8 cellular contexts compared by ENCODE assay signal in the genomic region with DNA sequence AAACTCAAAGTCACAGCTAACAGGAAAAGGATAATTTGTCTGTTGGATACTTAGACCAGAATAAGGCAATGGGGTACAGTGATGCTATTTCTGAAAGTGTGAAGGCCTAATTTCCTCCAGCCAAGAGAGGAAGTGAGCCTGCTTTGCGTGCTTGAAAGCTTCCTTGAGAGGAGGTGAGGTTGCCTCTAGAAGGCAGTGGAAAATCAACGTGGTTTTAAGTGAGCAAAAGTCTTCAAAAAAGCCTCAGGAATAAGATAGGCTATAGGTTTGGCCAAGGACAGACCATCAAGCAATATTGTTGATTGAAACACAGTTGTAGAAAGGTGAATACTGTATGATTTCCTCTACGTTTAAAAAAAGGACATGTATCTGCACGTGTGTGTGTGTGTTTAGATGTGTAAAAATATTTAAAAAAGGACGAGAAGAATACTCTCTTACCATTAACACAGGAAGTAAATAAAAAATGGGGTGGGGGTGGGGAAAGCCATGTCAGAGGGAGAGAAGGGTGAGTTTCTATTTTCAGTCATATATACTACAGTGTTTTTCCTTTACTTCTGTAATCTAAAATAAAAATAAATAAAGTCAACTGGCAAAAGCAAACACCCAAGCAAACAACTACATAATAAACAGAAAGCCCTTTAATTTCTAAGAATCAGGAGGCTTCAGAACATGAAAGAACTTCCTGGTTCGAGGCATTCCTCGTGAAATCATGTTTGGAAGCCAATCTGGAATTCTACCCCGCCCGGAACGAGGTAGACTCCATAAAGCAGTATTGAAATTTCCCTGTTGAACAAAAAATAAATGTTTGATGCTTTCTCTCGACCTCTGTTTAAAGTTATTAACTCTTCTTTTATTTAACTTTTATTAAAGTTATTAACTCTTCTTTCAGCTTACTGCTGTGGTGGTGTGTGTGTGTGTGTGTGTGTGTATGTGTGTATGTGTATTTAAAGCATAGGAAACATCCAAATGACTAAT.
DNase-seq lines count a peak whose midpoint lies in the region; ATAC-seq, FAIRE-seq and TF ChIP-seq lines count a peak whose summit lies in the region.

No MANE protein-coding gene starts in this region.

- H3K9me3 Mint-ChIP-seq in endodermal cell (no peaks in the 10 kb centered on the region), progenitor cell of endocrine pancreas (ENCODE audit: low read depth) (no peaks in the 10 kb centered on the region)

- no peak overlapping the region for H3K4me3 ChIP-seq in endodermal cell (ENCODE audit: low read length)
- H3K4me3 ChIP-seq in SJCRH30 = no peak overlapping the region

- H3K27ac Mint-ChIP-seq in endodermal cell (peak overlapping the region; percentile 86), progenitor cell of endocrine pancreas (peak overlapping the region; percentile 89)

- peak; percentile 27 to 32 for DNase-seq in stimulated activated CD4-positive, alpha-beta T cell treated with anti-CD3 and anti-CD28 coated beads, Interleukin-2, amount 100 ng/mL, for 24 hours
- no peak for DNase-seq in stimulated activated CD4-positive, alpha-beta T cell treated with anti-CD3 and anti-CD28 coated beads, Interleukin-4, amount 100 ng/mL, for 1 hour
- DNase-seq in endodermal cell = no peak
- no peak for DNase-seq in progenitor cell of endocrine pancreas (ENCODE audit: low spot score, unreplicated experiment)
- no peak for DNase-seq in D721Med (ENCODE audit: insufficient read length, low spot score)
- no peak for DNase-seq in SJCRH30

- H3K36me3 ChIP-seq in endodermal cell (ENCODE audit: control insufficient read depth, insufficient read depth, low read length) (no peaks in the 10 kb centered on the region), SJCRH30 (no peaks in the 10 kb centered on the region)

- H3K27ac ChIP-seq in endodermal cell (ENCODE audit: low read depth, low read length) = peak overlapping the region; percentile 73
- no peak overlapping the region for H3K27ac ChIP-seq in SJCRH30

- no peak for FAIRE-seq in D721Med (lab: Jason Lieb, UNC)

- H3K9me3 ChIP-seq in endodermal cell (ENCODE audit: control insufficient read depth, low read length) (no peaks in the 10 kb centered on the region), SJCRH30 (replicated peaks) (no peaks in the 10 kb centered on the region)

- no peaks in the 10 kb centered on the region for H3K27me3 Mint-ChIP-seq in endodermal cell (ENCODE audit: insufficient read depth)
- no peaks in the 10 kb centered on the region for H3K27me3 Mint-ChIP-seq in progenitor cell of endocrine pancreas

- H3K36me3 Mint-ChIP-seq in endodermal cell (ENCODE audit: low read depth) = no peaks in the 10 kb centered on the region
- no peaks in the 10 kb centered on the region for H3K36me3 Mint-ChIP-seq in progenitor cell of endocrine pancreas (ENCODE audit: insufficient read depth)

- WGBS in endodermal cell (ENCODE audit: insufficient coverage in 1 of 2, insufficient read length in 1 of 2), 2 experiments = 69 to 77% methylated on average over 7 to 10 of the region's 11 CpGs

- H3K4me1 Mint-ChIP-seq in endodermal cell (peaks cover 38% of the 10 kb centered on the region), progenitor cell of endocrine pancreas (ENCODE audit: low read depth) (peaks cover 17% of the 10 kb centered on the region)

- H3K9ac ChIP-seq in endodermal cell (ENCODE audit: extremely low read depth, low read length, poor library complexity, severe bottlenecking) = no peak overlapping the region

- H3K4me1 ChIP-seq in endodermal cell (ENCODE audit: control insufficient read depth, insufficient read depth, low read length) (peaks cover 3% of the 10 kb centered on the region), SJCRH30 (peaks cover 28% of the 10 kb centered on the region)

- no peak for TF ChIP-seq CTCF in endodermal cell (conservative IDR thresholded peaks at IDR 0.05)
- no peak for TF ChIP-seq CTCF in progenitor cell of endocrine pancreas (IDR thresholded peaks at IDR 0.05; ENCODE audit: unreplicated experiment)
- TF ChIP-seq CTCF in D721Med (IDR thresholded peaks at IDR 0.05; ENCODE audit: insufficient read depth, missing control alignments) = no peak

- ATAC-seq in HG03064 (IDR thresholded peaks at IDR 0.05; ENCODE audit: low read depth, unreplicated experiment) (peak; percentile 76), SK-N-SH treated with all-trans-retinoic acid at 6 μM for 48 hours (peak; percentile 59)

- H3K4me3 Mint-ChIP-seq in endodermal cell = no peak overlapping the region
- H3K4me3 Mint-ChIP-seq in progenitor cell of endocrine pancreas (ENCODE audit: low read depth) = no peak overlapping the region

- no peaks in the 10 kb centered on the region for H3K27me3 ChIP-seq in endodermal cell (ENCODE audit: control insufficient read depth, insufficient read depth, low read length, poor library complexity, severe bottlenecking)
- H3K27me3 ChIP-seq in SJCRH30 = no peaks in the 10 kb centered on the region

TF ChIP-seq in SK-N-SH treated with all-trans-retinoic acid at 6 μM for 48 hours, 23 proteins besides CTCF, POLR2A, EP300 and RAD21 (continues in another document):
- TF ChIP-seq, protein P1, sequence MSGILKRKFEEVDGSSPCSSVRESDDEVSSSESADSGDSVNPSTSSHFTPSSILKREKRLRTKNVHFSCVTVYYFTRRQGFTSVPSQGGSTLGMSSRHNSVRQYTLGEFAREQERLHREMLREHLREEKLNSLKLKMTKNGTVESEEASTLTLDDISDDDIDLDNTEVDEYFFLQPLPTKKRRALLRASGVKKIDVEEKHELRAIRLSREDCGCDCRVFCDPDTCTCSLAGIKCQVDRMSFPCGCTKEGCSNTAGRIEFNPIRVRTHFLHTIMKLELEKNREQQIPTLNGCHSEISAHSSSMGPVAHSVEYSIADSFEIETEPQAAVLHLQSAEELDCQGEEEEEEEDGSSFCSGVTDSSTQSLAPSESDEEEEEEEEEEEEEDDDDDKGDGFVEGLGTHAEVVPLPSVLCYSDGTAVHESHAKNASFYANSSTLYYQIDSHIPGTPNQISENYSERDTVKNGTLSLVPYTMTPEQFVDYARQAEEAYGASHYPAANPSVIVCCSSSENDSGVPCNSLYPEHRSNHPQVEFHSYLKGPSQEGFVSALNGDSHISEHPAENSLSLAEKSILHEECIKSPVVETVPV (CRISPR knock-in tag; IDR thresholded peaks at IDR 0.05) = no peak
- TF ChIP-seq ISL1 (CRISPR knock-in tag; IDR thresholded peaks at IDR 0.05) = no peak
- TF ChIP-seq CSDC2 (CRISPR knock-in tag; IDR thresholded peaks at IDR 0.05) = no peak
- no peak for TF ChIP-seq ZNF565 (CRISPR knock-in tag; conservative IDR thresholded peaks at IDR 0.05; ENCODE audit: low read depth)
- no peak for TF ChIP-seq ZNF8 (CRISPR knock-in tag; IDR thresholded peaks at IDR 0.05)
- TF ChIP-seq, protein P2, sequence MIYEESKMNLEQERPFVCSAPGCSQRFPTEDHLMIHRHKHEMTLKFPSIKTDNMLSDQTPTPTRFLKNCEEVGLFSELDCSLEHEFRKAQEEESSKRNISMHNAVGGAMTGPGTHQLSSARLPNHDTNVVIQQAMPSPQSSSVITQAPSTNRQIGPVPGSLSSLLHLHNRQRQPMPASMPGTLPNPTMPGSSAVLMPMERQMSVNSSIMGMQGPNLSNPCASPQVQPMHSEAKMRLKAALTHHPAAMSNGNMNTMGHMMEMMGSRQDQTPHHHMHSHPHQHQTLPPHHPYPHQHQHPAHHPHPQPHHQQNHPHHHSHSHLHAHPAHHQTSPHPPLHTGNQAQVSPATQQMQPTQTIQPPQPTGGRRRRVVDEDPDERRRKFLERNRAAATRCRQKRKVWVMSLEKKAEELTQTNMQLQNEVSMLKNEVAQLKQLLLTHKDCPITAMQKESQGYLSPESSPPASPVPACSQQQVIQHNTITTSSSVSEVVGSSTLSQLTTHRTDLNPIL (CRISPR knock-in tag; IDR thresholded peaks at IDR 0.05; ENCODE audit: low read depth) = no peak
- no peak for TF ChIP-seq OSR1 (CRISPR knock-in tag; IDR thresholded peaks at IDR 0.05)
- no peak for TF ChIP-seq SNAI2 (CRISPR knock-in tag; IDR thresholded peaks at IDR 0.05)
- TF ChIP-seq ZNF70 (CRISPR knock-in tag; IDR thresholded peaks at IDR 0.05) = no peak
- TF ChIP-seq ARNTL (CRISPR knock-in tag; IDR thresholded peaks at IDR 0.05; ENCODE audit: borderline replicate concordance, low read depth) = no peak
- no peak for TF ChIP-seq TOX (CRISPR knock-in tag; IDR thresholded peaks at IDR 0.05; ENCODE audit: borderline replicate concordance)
- TF ChIP-seq PATZ1 (CRISPR knock-in tag; IDR thresholded peaks at IDR 0.05; ENCODE audit: borderline replicate concordance) = no peak
- TF ChIP-seq ESRRG (CRISPR knock-in tag; IDR thresholded peaks at IDR 0.05) = no peak
- TF ChIP-seq BACH2 (CRISPR knock-in tag; IDR thresholded peaks at IDR 0.05; ENCODE audit: borderline replicate concordance) = no peak

Comparison
In these comparisons a context has a peak if more than half of its experiments do, and no peak if none do; other contexts are left out.
1. DNase-seq: peak in stimulated activated CD4-positive, alpha-beta T cell treated with anti-CD3 and anti-CD28 coated beads, Interleukin-2, amount 100 ng/mL, for 24 hours (2 of 2); none in stimulated activated CD4-positive, alpha-beta T cell treated with anti-CD3 and anti-CD28 coated beads, Interleukin-4, amount 100 ng/mL, for 1 hour (single experiment), endodermal cell (single experiment), progenitor cell of endocrine pancreas (single experiment), D721Med (single experiment) and SJCRH30 (0 of 2).